In genomic region chr4:81491943-81492342, GRCh38 we compare ENCODE assay signal across 1 cellular context.
TF ChIP-seq lines count a peak whose summit lies in the region.

No MANE protein-coding gene starts in this region.

TF ChIP-seq in SK-N-SH, 30 proteins besides CTCF, POLR2A, EP300 and RAD21 (continued from another document):
- no peak for TF ChIP-seq GATA2 (CRISPR knock-in tag; IDR thresholded peaks at IDR 0.05)
TF ChIP-seq in SK-N-SH: peak in this region for 0.
